In genomic region chr1:245098924-245099323, GRCh38 we compare ENCODE assay signal across 18 cellular contexts. TPM values are rescaled to one million over a fixed set of nuclear protein-coding genes. Genes with fewer than 3 reads are reported as not detected.
DNase-seq lines count a peak whose midpoint lies in the region; ATAC-seq and TF ChIP-seq lines count a peak whose summit lies in the region.
"Had no signal": no experiment of that assay in that cellular context is flagged by ENCODE, and none has a peak within 500 bp of the region (broad histone marks: within the 10 kb centered on the region; RNA-seq: fewer than 3 reads in every experiment).

No MANE protein-coding gene starts in this region.

- DNase-seq in neural crest cell (ENCODE audit: low read depth, low spot score) (no peak), substantia nigra (lab: John Stamatoyannopoulos, UW) (no peak), activated gamma-delta T cell treated with Interleukin-2 at 50 U/mL for 16 hours (no peak), NCI-H446 treated with DMSO at 0.1 percent for 48 hours (lab: John Stamatoyannopoulos, UW) (no peak)
- DNase-seq in activated CD8-positive, alpha-beta T cell treated with anti-CD3 and anti-CD28 coated beads, Interleukin-2, amount 10 ng/mL, durations not matched to agents 7 days and 5 days, result no peak
- DNase-seq: Calu3; CD8-positive, alpha-beta T cell; DMS 273 treated with DMSO at 0.1 percent for 48 hours; DMS53; DND-41; EL; GM23248 had no signal

- H3K4me1 Mint-ChIP-seq in neural crest cell, result peaks cover 30% of the 10 kb centered on the region
- H3K4me1 Mint-ChIP-seq in activated CD8-positive, alpha-beta T cell treated with anti-CD3 and anti-CD28 coated beads, Interleukin-2, amount 10 ng/mL, durations not matched to agents 7 days and 5 days (ENCODE audit: low read depth), result no peaks in the 10 kb centered on the region
- H3K4me1 Mint-ChIP-seq: B cell had no signal

- H3K4me1 ChIP-seq in HEK293 (ENCODE audit: control insufficient read depth, insufficient read depth, low read length), result no peaks in the 10 kb centered on the region
- H3K4me1 ChIP-seq: BLaER1 treated with 17β-estradiol and CSF1 and Interleukin-3, amounts not matched to agents 10 nM and 100 nM; HAP-1 had no signal

- TF ChIP-seq CTCF in HEK293 (tag by site-specific recombination; IDR thresholded peaks at IDR 0.05), result no peak
- TF ChIP-seq CTCF in neural crest cell (conservative IDR thresholded peaks at IDR 0.05), result no peak

- no peaks in the 10 kb centered on the region for H3K9me3 ChIP-seq in HEK293 (ENCODE audit: control insufficient read depth, insufficient read depth, low read depth, low read length)
- H3K9me3 ChIP-seq: BLaER1 treated with 17β-estradiol and CSF1 and Interleukin-3, amounts not matched to agents 10 nM and 100 nM; HAP-1 had no signal

- peaks cover 9% of the 10 kb centered on the region for H3K9me3 Mint-ChIP-seq in neural crest cell
- no peaks in the 10 kb centered on the region for H3K9me3 Mint-ChIP-seq in activated CD8-positive, alpha-beta T cell treated with anti-CD3 and anti-CD28 coated beads, Interleukin-2, amount 10 ng/mL, durations not matched to agents 7 days and 5 days (ENCODE audit: insufficient read depth)
- H3K9me3 Mint-ChIP-seq: CD8-positive, alpha-beta T cell had no signal

- H3K4me3 ChIP-seq in HEK293 (ENCODE audit: low read depth, low read length), result no peak overlapping the region
- H3K4me3 ChIP-seq: BLaER1 treated with 17β-estradiol and CSF1 and Interleukin-3, amounts not matched to agents 10 nM and 100 nM; GM12878; GM23248; HAP-1 had no signal

- no peaks in the 10 kb centered on the region for H3K27me3 Mint-ChIP-seq in neural crest cell (ENCODE audit: low read depth)
- no peaks in the 10 kb centered on the region for H3K27me3 Mint-ChIP-seq in activated CD8-positive, alpha-beta T cell treated with anti-CD3 and anti-CD28 coated beads, Interleukin-2, amount 10 ng/mL, durations not matched to agents 7 days and 5 days (ENCODE audit: low read depth)
- H3K27me3 Mint-ChIP-seq: B cell had no signal

- H3K27ac ChIP-seq in HEK293 (ENCODE audit: extremely low read depth, low read depth, low read length) (no peak overlapping the region), cingulate gyrus (ENCODE audit: low read depth, low read length) (peak overlapping the region; percentile 34), substantia nigra (ENCODE audit: low read depth, low read length, poor library complexity, severe bottlenecking) (peak overlapping the region; percentile 61)
- H3K27ac ChIP-seq: BLaER1 treated with 17β-estradiol and CSF1 and Interleukin-3, amounts not matched to agents 10 nM and 100 nM; GM23248 had no signal

- ATAC-seq in activated CD8-positive, alpha-beta T cell treated with anti-CD3 and anti-CD28 coated beads, Interleukin-2, amount 10 ng/mL, durations not matched to agents 7 days and 5 days, result no peak
- ATAC-seq: CD8-positive, alpha-beta T cell; GM12878 had no signal

- CTCF ChIA-PET in HEK293 (lab: Yijun Ruan, JAX), result no interaction called here
- CTCF ChIA-PET in activated CD8-positive, alpha-beta T cell treated with anti-CD3 and anti-CD28 coated beads, Interleukin-2, amount 10 ng/mL, durations not matched to agents 7 days and 5 days (lab: Charles Lee), result no interaction called here

- no peak overlapping the region for H3K4me3 Mint-ChIP-seq in neural crest cell
- H3K4me3 Mint-ChIP-seq in activated CD8-positive, alpha-beta T cell treated with anti-CD3 and anti-CD28 coated beads, Interleukin-2, amount 10 ng/mL, durations not matched to agents 7 days and 5 days, result no peak overlapping the region
- H3K4me3 Mint-ChIP-seq: B cell; CD8-positive, alpha-beta T cell had no signal

- POLR2A ChIA-PET in HEK293 (lab: Yijun Ruan, JAX), result no interaction called here
- POLR2A ChIA-PET in activated CD8-positive, alpha-beta T cell treated with anti-CD3 and anti-CD28 coated beads, Interleukin-2, amount 10 ng/mL, durations not matched to agents 7 days and 5 days (lab: Charles Lee), result no interaction called here

- peak overlapping the region; percentile 66 for H3K27ac Mint-ChIP-seq in neural crest cell (ENCODE audit: unreplicated experiment)
- H3K27ac Mint-ChIP-seq in activated CD8-positive, alpha-beta T cell treated with anti-CD3 and anti-CD28 coated beads, Interleukin-2, amount 10 ng/mL, durations not matched to agents 7 days and 5 days, result no peak overlapping the region
- H3K27ac Mint-ChIP-seq: B cell; CD8-positive, alpha-beta T cell had no signal

- peaks cover 11% of the 10 kb centered on the region for H3K36me3 Mint-ChIP-seq in neural crest cell (ENCODE audit: low read depth)
- H3K36me3 Mint-ChIP-seq in activated CD8-positive, alpha-beta T cell treated with anti-CD3 and anti-CD28 coated beads, Interleukin-2, amount 10 ng/mL, durations not matched to agents 7 days and 5 days (ENCODE audit: low read depth), result no peaks in the 10 kb centered on the region
- H3K36me3 Mint-ChIP-seq: CD8-positive, alpha-beta T cell had no signal

- H3K36me3 ChIP-seq in HEK293 (ENCODE audit: control insufficient read depth in 2 of 2, insufficient read depth in 1 of 2, low read length in 2 of 2), result no peaks in the 10 kb centered on the region
- H3K36me3 ChIP-seq: BLaER1 treated with 17β-estradiol and CSF1 and Interleukin-3, amounts not matched to agents 10 nM and 100 nM; HAP-1 had no signal

TF ChIP-seq in HEK293, 187 proteins besides CTCF, POLR2A, EP300 and RAD21:
- no peak for TF ChIP-seq GLI2 (tag by site-specific recombination; IDR thresholded peaks at IDR 0.05; ENCODE audit: borderline replicate concordance, low read depth)
- 0 out of 2 replicates have a peak, but pooled peaks have one; percentile 52 for TF ChIP-seq SCRT1 (tag by site-specific recombination; IDR thresholded peaks at IDR 0.05; ENCODE audit: borderline replicate concordance)
- TF ChIP-seq ZNF16 (tag by site-specific recombination; IDR thresholded peaks at IDR 0.05; ENCODE audit: low read depth), result no peak
- no peak for TF ChIP-seq ZFHX2 (tag by site-specific recombination; conservative IDR thresholded peaks at IDR 0.05)
- no peak for TF ChIP-seq ZNF341 (tag by site-specific recombination; IDR thresholded peaks at IDR 0.05; ENCODE audit: low read depth)
- TF ChIP-seq ZNF621 (tag by site-specific recombination; IDR thresholded peaks at IDR 0.05), result no peak
- TF ChIP-seq SCRT2 (tag by site-specific recombination; IDR thresholded peaks at IDR 0.05), result peak; percentile 64; the same call in 1 of the 2 replicates
- no peak for TF ChIP-seq ZNF202 (tag by site-specific recombination; IDR thresholded peaks at IDR 0.05; ENCODE audit: borderline replicate concordance)
- TF ChIP-seq ZNF404 (tag by site-specific recombination; IDR thresholded peaks at IDR 0.05), result no peak
- TF ChIP-seq ZSCAN30 (tag by site-specific recombination; IDR thresholded peaks at IDR 0.05), result no peak
- TF ChIP-seq EGR2 (tag by site-specific recombination; IDR thresholded peaks at IDR 0.05; ENCODE audit: low read depth), result no peak

RNA-seq across cellular contexts. Expression of gene KIF26B, which starts 55.9 kb away (rescaled TPM):
- 5.7 and 6.2 TPM in 2 replicates for total RNA-seq in neural crest cell
- under 1 TPM; 0.03 to 0.08 TPM for total RNA-seq in activated CD8-positive, alpha-beta T cell treated with anti-CD3 and anti-CD28 coated beads, Interleukin-2, amount 10 ng/mL, durations not matched to agents 7 days and 5 days
- total RNA-seq: CD8-positive, alpha-beta T cell had no signal
